In the genomic region with DNA sequence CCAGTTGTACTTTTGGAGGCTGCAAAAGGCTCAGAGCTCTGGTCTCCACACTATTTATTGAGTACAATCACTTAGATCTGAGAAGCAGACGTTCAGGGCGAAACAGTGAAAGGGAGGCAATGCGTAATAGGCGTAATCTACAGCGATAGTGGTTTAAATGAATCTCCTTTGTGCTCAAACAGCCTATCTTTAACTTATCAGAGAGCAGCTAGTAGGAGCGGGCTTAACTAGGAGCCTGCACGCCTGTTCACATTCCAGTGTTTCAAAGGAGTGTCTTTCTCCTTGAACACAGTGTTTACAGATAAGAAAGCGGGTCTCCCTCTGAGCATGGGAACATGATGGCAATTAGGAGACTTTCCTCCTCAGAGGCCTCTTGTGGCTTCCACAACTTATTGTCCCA, we compare ENCODE assay signal across 25 cellular contexts.
"Had no signal": no experiment of that assay in that cellular context is flagged by ENCODE, and none has a peak within 500 bp of the region (broad histone marks: within the 10 kb centered on the region; RNA-seq: fewer than 3 reads in every experiment).

No MANE protein-coding gene starts in this region.

- H3K36me3 ChIP-seq: tibial artery had no signal

- H3K27me3 ChIP-seq: foreskin keratinocyte, spleen, tibial artery had no signal

- DNase-seq: activated CD4-positive, alpha-beta T cell treated with anti-CD3 and anti-CD28 coated beads for 4 hours; activated CD4-positive, alpha-beta T cell treated with anti-CD3 and anti-CD28 coated beads, Interleukin-2, amount 50 U/mL, for 48 hours; activated CD4-positive, CD25-positive, alpha-beta regulatory T cell; activated CD8-positive, alpha-beta memory T cell treated with anti-CD3 and anti-CD28 coated beads, Interleukin-2, amount 50 U/mL, for 48 hours; activated naive CD4-positive, alpha-beta T cell; activated naive CD8-positive, alpha-beta T cell treated with anti-CD3 and anti-CD28 coated beads, Interleukin-2, amount 10 ng/mL, durations not matched to agents 7 days and 5 days; activated T-cell treated with anti-CD3 and anti-CD28 coated beads, Interleukin-2, amount 50 U/mL, for 4 hours; cortex of kidney; foreskin keratinocyte; immature natural killer cell; left ventricle myocardium superior; mammary epithelial cell; mucosa of descending colon; nephron progenitor cell; occipital lobe; spleen; stimulated activated CD4-positive, alpha-beta T cell treated with anti-CD3 and anti-CD28 coated beads, Interleukin-4, amount 100 ng/mL, for 1 hour; stimulated activated naive CD4-positive, alpha-beta T cell treated with Interleukin-2 at 50 U/mL for 16 hours; substantia nigra; T1000; tibial artery had no signal

- H3K27ac Mint-ChIP-seq: activated naive CD8-positive, alpha-beta T cell treated with anti-CD3 and anti-CD28 coated beads, Interleukin-2, amount 10 ng/mL, durations not matched to agents 7 days and 5 days; activated T-helper 2 cell treated with anti-CD3 and anti-CD28 coated beads, Interferon-gamma antibody, Interleukin-2, Interleukin-4, amounts not matched to agents 10 μg/mL and 5 μg/mL and 100 μg/mL, durations not matched to agents 14 hours and 24 hours and 36 hours; T-helper 1 cell treated with Interleukin-12 subunit alpha and Interleukin-12 subunit beta and Interleukin-4 antibody, amounts not matched to agents 30 μg/mL and 1 μg/mL, for 36 hours had no signal

- H3K9me3 Mint-ChIP-seq: activated naive CD8-positive, alpha-beta T cell treated with anti-CD3 and anti-CD28 coated beads, Interleukin-2, amount 10 ng/mL, durations not matched to agents 7 days and 5 days; activated T-cell treated with anti-CD3 and anti-CD28 coated beads, Interleukin-2, amount 50 U/mL, for 4 hours; activated T-helper 2 cell treated with anti-CD3 and anti-CD28 coated beads, Interferon-gamma antibody, Interleukin-2, Interleukin-4, amounts not matched to agents 10 μg/mL and 5 μg/mL and 100 μg/mL, durations not matched to agents 14 hours and 24 hours and 36 hours; immature natural killer cell; T-helper 1 cell treated with Interleukin-12 subunit alpha and Interleukin-12 subunit beta and Interleukin-4 antibody, amounts not matched to agents 30 μg/mL and 1 μg/mL, for 36 hours had no signal

- H3K9me3 ChIP-seq: mucosa of descending colon, spleen, tibial artery had no signal

- H3K4me3 Mint-ChIP-seq: activated naive CD8-positive, alpha-beta T cell treated with anti-CD3 and anti-CD28 coated beads, Interleukin-2, amount 10 ng/mL, durations not matched to agents 7 days and 5 days; activated T-cell treated with anti-CD3 and anti-CD28 coated beads, Interleukin-2, amount 50 U/mL, for 4 hours; immature natural killer cell; nephron progenitor cell; T-helper 1 cell treated with Interleukin-12 subunit alpha and Interleukin-12 subunit beta and Interleukin-4 antibody, amounts not matched to agents 30 μg/mL and 1 μg/mL, for 36 hours had no signal

- H3K27me3 Mint-ChIP-seq: activated naive CD8-positive, alpha-beta T cell treated with anti-CD3 and anti-CD28 coated beads, Interleukin-2, amount 10 ng/mL, durations not matched to agents 7 days and 5 days had no signal

- H3K27ac ChIP-seq: epithelial cell of prostate, foreskin keratinocyte, spleen, tibial artery had no signal

- H3K4me1 ChIP-seq: foreskin keratinocyte had no signal

- H3K4me1 Mint-ChIP-seq: activated naive CD8-positive, alpha-beta T cell treated with anti-CD3 and anti-CD28 coated beads, Interleukin-2, amount 10 ng/mL, durations not matched to agents 7 days and 5 days; nephron progenitor cell had no signal

- H3K4me3 ChIP-seq: mucosa of descending colon, spleen, tibial artery had no signal

- ATAC-seq: activated T-cell treated with anti-CD3 and anti-CD28 coated beads, Interleukin-2, amount 50 U/mL, for 4 hours; foreskin keratinocyte; left ventricle myocardium superior; mucosa of descending colon; sciatic nerve had no signal
